In genomic region chr6:7784706-7785105, GRCh38 we compare ENCODE assay signal across 17 cellular contexts. TPM values are rescaled to one million over a fixed set of nuclear protein-coding genes. Genes with fewer than 3 reads are reported as not detected.
DNase-seq lines count a peak whose midpoint lies in the region; ATAC-seq and TF ChIP-seq lines count a peak whose summit lies in the region.
"Had no signal": no experiment of that assay in that cellular context is flagged by ENCODE, and none has a peak within 500 bp of the region (broad histone marks: within the 10 kb centered on the region; RNA-seq: fewer than 3 reads in every experiment).

No MANE protein-coding gene starts in this region.

- H3K4me3 ChIP-seq in vagina = no peak overlapping the region
- H3K4me3 ChIP-seq in neuronal stem cell (ENCODE audit: low read length in 2 of 2) = no peak overlapping the region
- no peak overlapping the region for H3K4me3 ChIP-seq in brain microvascular endothelial cell (ENCODE audit: low read depth, low read length)
- H3K4me3 ChIP-seq: GM23248, ovary, thoracic aorta had no signal

- H2BK120ac ChIP-seq in neuronal stem cell (ENCODE audit: low read depth, low read length) = no peak overlapping the region

- TF ChIP-seq CTCF in vagina (IDR thresholded peaks at IDR 0.05) (no peak), brain microvascular endothelial cell (IDR thresholded peaks at IDR 0.05; ENCODE audit: low read depth, low read length, missing control alignments) (no peak)

- H4K8ac ChIP-seq in neuronal stem cell (ENCODE audit: low read depth, low read length) = no peak overlapping the region

- H3K27me3 ChIP-seq in vagina (no peaks in the 10 kb centered on the region), neuronal stem cell (ENCODE audit: control insufficient read depth in 3 of 3, insufficient read depth in 3 of 3, low read depth in 1 of 3, low read length in 3 of 3) (peaks cover 0 to 29% (median 0%) of the 10 kb centered on the region in 3 experiments), brain microvascular endothelial cell (replicated peaks) (no peaks in the 10 kb centered on the region)
- H3K27me3 ChIP-seq: ovary had no signal

- H2AK5ac ChIP-seq in neuronal stem cell (ENCODE audit: low read depth, low read length) = no peak overlapping the region

- no peaks in the 10 kb centered on the region for H3K36me3 Mint-ChIP-seq in stimulated activated memory B cell treated with anti-CD40 and anti-IgM and Interleukin-4, amounts not matched to agents 10 μg/mL and 1 μg/mL and 100 μg/mL, for 72 hours
- H3K36me3 Mint-ChIP-seq: activated CD8-positive, alpha-beta memory T cell treated with anti-CD3 and anti-CD28 coated beads, Interleukin-2, amount 10 ng/mL, durations not matched to agents 7 days and 5 days had no signal

- no peak overlapping the region for H2AFZ ChIP-seq in neuronal stem cell (ENCODE audit: low read length)
- H2AFZ ChIP-seq: GM23248 had no signal

- intact Hi-C loops in vagina (cut with DNase I) = no loop called here

- H3K9me3 Mint-ChIP-seq in stimulated activated memory B cell treated with anti-CD40 and anti-IgM and Interleukin-4, amounts not matched to agents 10 μg/mL and 1 μg/mL and 100 μg/mL, for 72 hours = no peaks in the 10 kb centered on the region

- H3K4me3 Mint-ChIP-seq in stimulated activated memory B cell treated with anti-CD40 and anti-IgM and Interleukin-4, amounts not matched to agents 10 μg/mL and 1 μg/mL and 100 μg/mL, for 72 hours = no peak overlapping the region
- H3K4me3 Mint-ChIP-seq: activated CD8-positive, alpha-beta memory T cell treated with anti-CD3 and anti-CD28 coated beads, Interleukin-2, amount 10 ng/mL, durations not matched to agents 7 days and 5 days; T-helper 17 cell had no signal

- no peak overlapping the region for H3K23ac ChIP-seq in neuronal stem cell (ENCODE audit: low read depth, low read length, poor library complexity)

- no peaks in the 10 kb centered on the region for H3K9me3 ChIP-seq in vagina
- H3K9me3 ChIP-seq in neuronal stem cell (replicated peaks in 1 of 2; ENCODE audit: control insufficient read depth in 2 of 2, insufficient read depth in 1 of 2, low read depth in 1 of 2, low read length in 2 of 2) = no peaks in the 10 kb centered on the region
- H3K9me3 ChIP-seq: ovary, thoracic aorta had no signal

- peak; percentile 27 for DNase-seq in MV-4-11 (lab: John Stamatoyannopoulos, UW)
- DNase-seq in vagina (ENCODE audit: extremely low spot score in 2 of 2) = no peak
- DNase-seq in neuronal stem cell (ENCODE audit: low spot score) = no peak
- no peak for DNase-seq in brain microvascular endothelial cell
- DNase-seq: activated CD8-positive, alpha-beta memory T cell treated with anti-CD3 and anti-CD28 coated beads, Interleukin-2, amount 10 ng/mL, durations not matched to agents 7 days and 5 days; activated effector memory CD4-positive, alpha-beta T cell treated with anti-CD3 and anti-CD28 coated beads, Interleukin-2, amount 50 U/mL, for 16 hours; aorta; GM23248; NCI-H1092; NCI-H345; ovary; stimulated activated CD4-positive, alpha-beta T cell treated with anti-CD3 and anti-CD28 coated beads, Interleukin-4, amount 100 ng/mL, for 24 hours; T-helper 17 cell had no signal

- H3K4me1 ChIP-seq in vagina = peaks cover 24% of the 10 kb centered on the region
- peaks cover 0 to 1% of the 10 kb centered on the region in 2 donors for H3K4me1 ChIP-seq in neuronal stem cell (ENCODE audit: control insufficient read depth in 2 of 2, insufficient read depth in 1 of 2, low read depth in 1 of 2, low read length in 2 of 2)

- H3K36me3 ChIP-seq in vagina = no peaks in the 10 kb centered on the region
- H3K36me3 ChIP-seq in neuronal stem cell (replicated peaks in 1 of 2; ENCODE audit: control insufficient read depth in 2 of 2, insufficient read depth in 2 of 2, low read length in 2 of 2) = no peaks in the 10 kb centered on the region
- H3K36me3 ChIP-seq in brain microvascular endothelial cell (replicated peaks) = no peaks in the 10 kb centered on the region
- H3K36me3 ChIP-seq: ovary, thoracic aorta had no signal

- no peak for TF ChIP-seq POLR2A in vagina (IDR thresholded peaks at IDR 0.05)

- H3K4ac ChIP-seq in neuronal stem cell (ENCODE audit: low read length) = no peak overlapping the region

- no peak overlapping the region for H3K9ac ChIP-seq in neuronal stem cell (ENCODE audit: low read depth, low read length, poor library complexity)
- H3K9ac ChIP-seq: GM23248 had no signal

- H3K27ac ChIP-seq in vagina = no peak overlapping the region
- H3K27ac ChIP-seq in neuronal stem cell (replicated peaks; ENCODE audit: low read length) = no peak overlapping the region
- H3K27ac ChIP-seq in brain microvascular endothelial cell = no peak overlapping the region
- H3K27ac ChIP-seq: GM23248, ovary, thoracic aorta had no signal

- peak; percentile 53 for ATAC-seq in GM18907 (IDR thresholded peaks at IDR 0.05; ENCODE audit: unreplicated experiment)
- peak; percentile 53 for ATAC-seq in HG02763 (IDR thresholded peaks at IDR 0.05; ENCODE audit: unreplicated experiment)
- ATAC-seq in stimulated activated memory B cell treated with anti-CD40 and anti-IgM and Interleukin-4, amounts not matched to agents 10 μg/mL and 1 μg/mL and 100 μg/mL, for 72 hours = peak; percentile 82
- ATAC-seq: activated CD8-positive, alpha-beta memory T cell treated with anti-CD3 and anti-CD28 coated beads, Interleukin-2, amount 10 ng/mL, durations not matched to agents 7 days and 5 days; T-helper 17 cell had no signal

- in situ Hi-C loops in brain microvascular endothelial cell (cut with HindIII; ENCODE audit: low pct_ligation_motif_present, low sequenced_read_pairs) = no loop called here

- no peak overlapping the region for H2BK5ac ChIP-seq in neuronal stem cell (ENCODE audit: low read length)

- H3K27me3 Mint-ChIP-seq in stimulated activated memory B cell treated with anti-CD40 and anti-IgM and Interleukin-4, amounts not matched to agents 10 μg/mL and 1 μg/mL and 100 μg/mL, for 72 hours = no peaks in the 10 kb centered on the region

- H3K14ac ChIP-seq in neuronal stem cell (ENCODE audit: low read length) = no peak overlapping the region

- H3K27ac Mint-ChIP-seq in stimulated activated memory B cell treated with anti-CD40 and anti-IgM and Interleukin-4, amounts not matched to agents 10 μg/mL and 1 μg/mL and 100 μg/mL, for 72 hours = no peak overlapping the region
- H3K27ac Mint-ChIP-seq: activated CD8-positive, alpha-beta memory T cell treated with anti-CD3 and anti-CD28 coated beads, Interleukin-2, amount 10 ng/mL, durations not matched to agents 7 days and 5 days; T-helper 17 cell had no signal

- no peak overlapping the region for H2BK15ac ChIP-seq in neuronal stem cell (ENCODE audit: low read length)

- H4K91ac ChIP-seq in neuronal stem cell (ENCODE audit: low read depth, low read length, poor library complexity) = no peak overlapping the region

- no peak overlapping the region for H2BK12ac ChIP-seq in neuronal stem cell (ENCODE audit: low read length)

- H3K18ac ChIP-seq in neuronal stem cell (ENCODE audit: low read length) = no peak overlapping the region

- peaks cover 23% of the 10 kb centered on the region for H3K4me1 Mint-ChIP-seq in stimulated activated memory B cell treated with anti-CD40 and anti-IgM and Interleukin-4, amounts not matched to agents 10 μg/mL and 1 μg/mL and 100 μg/mL, for 72 hours
- H3K4me1 Mint-ChIP-seq: activated CD8-positive, alpha-beta memory T cell treated with anti-CD3 and anti-CD28 coated beads, Interleukin-2, amount 10 ng/mL, durations not matched to agents 7 days and 5 days; T-helper 17 cell had no signal

- no CpG with 5 or more reads among the region's 2 CpGs for WGBS in neuronal stem cell (ENCODE audit: extremely low coverage in 2 of 2, insufficient read length in 2 of 2, insufficient replicate concordance in 1 of 2), 2 donors

- H3K79me1 ChIP-seq in neuronal stem cell (ENCODE audit: low read depth, low read length) = no peaks in the 10 kb centered on the region

- H3K4me2 ChIP-seq in neuronal stem cell (ENCODE audit: insufficient read depth, low read length, poor library complexity, severe bottlenecking) = no peak overlapping the region

RNA-seq across cellular contexts. Expression of gene BMP6, which starts 58.8 kb away (rescaled TPM):
- 3.2 TPM for total RNA-seq in vagina
- 0.59 TPM for polyA plus RNA-seq in neuronal stem cell (2013, experiment 1 of 2)
- polyA plus RNA-seq in neuronal stem cell (2013, experiment 2 of 2) = 0.66 TPM
- total RNA-seq: activated CD8-positive, alpha-beta memory T cell treated with anti-CD3 and anti-CD28 coated beads, Interleukin-2, amount 10 ng/mL, durations not matched to agents 7 days and 5 days had no signal
